In the genomic region with DNA sequence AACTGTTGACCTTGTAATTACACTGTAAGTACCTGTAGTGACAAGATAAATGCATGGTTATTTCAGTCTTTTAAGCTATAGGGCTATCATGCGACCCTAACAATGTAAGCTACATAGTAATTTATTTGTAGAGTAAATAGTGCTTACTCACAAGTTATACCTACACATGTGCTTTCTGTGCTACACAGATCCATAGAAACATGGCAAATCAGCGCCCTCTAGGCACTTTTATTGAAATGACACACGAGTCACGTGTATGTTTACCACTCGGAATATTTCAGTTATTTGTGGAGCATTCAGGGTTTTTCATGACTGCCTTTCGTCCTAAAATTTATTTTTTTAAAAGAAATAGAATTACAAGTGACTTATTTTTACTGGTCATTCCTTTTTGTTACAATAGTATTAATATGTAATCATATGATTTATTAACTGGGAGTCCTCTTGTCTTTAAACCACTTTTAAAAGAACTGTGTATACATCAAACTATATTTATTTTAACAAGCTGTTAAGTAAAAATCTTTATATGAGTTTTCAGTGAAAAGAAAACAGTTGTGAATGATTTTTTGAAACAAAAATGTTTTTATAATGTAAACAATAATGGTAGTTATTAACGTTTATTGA, we compare ENCODE assay signal across 8 cellular contexts.
DNase-seq lines count a peak whose midpoint lies in the region; ATAC-seq and TF ChIP-seq lines count a peak whose summit lies in the region.

No MANE protein-coding gene starts in this region.

- H3K4me1 Mint-ChIP-seq in activated CD4-positive, alpha-beta memory T cell treated with anti-CD3 and anti-CD28 coated beads for 36 hours (ENCODE audit: low read depth): no peaks in the 10 kb centered on the region
- no peaks in the 10 kb centered on the region for H3K4me1 Mint-ChIP-seq in activated CD4-positive, alpha-beta memory T cell treated with anti-CD3 and anti-CD28 coated beads, Interleukin-2, amount 10 ng/mL, durations not matched to agents 7 days and 5 days

- POLR2A ChIA-PET in activated CD4-positive, alpha-beta memory T cell treated with anti-CD3 and anti-CD28 coated beads for 36 hours (lab: Charles Lee): no interaction called here
- POLR2A ChIA-PET in activated CD4-positive, alpha-beta memory T cell treated with anti-CD3 and anti-CD28 coated beads, Interleukin-2, amount 10 ng/mL, durations not matched to agents 7 days and 5 days (lab: Charles Lee): no interaction called here

- H3K27me3 Mint-ChIP-seq in activated CD4-positive, alpha-beta memory T cell treated with anti-CD3 and anti-CD28 coated beads for 36 hours: no peaks in the 10 kb centered on the region
- no peaks in the 10 kb centered on the region for H3K27me3 Mint-ChIP-seq in activated CD4-positive, alpha-beta memory T cell treated with anti-CD3 and anti-CD28 coated beads, Interleukin-2, amount 10 ng/mL, durations not matched to agents 7 days and 5 days

- CTCF ChIA-PET in activated CD4-positive, alpha-beta memory T cell treated with anti-CD3 and anti-CD28 coated beads for 36 hours (lab: Charles Lee): no interaction called here
- CTCF ChIA-PET in activated CD4-positive, alpha-beta memory T cell treated with anti-CD3 and anti-CD28 coated beads, Interleukin-2, amount 10 ng/mL, durations not matched to agents 7 days and 5 days (lab: Charles Lee): no interaction called here

- H3K4me3 ChIP-seq in cardiac fibroblast (replicated peaks in 1 of 2; ENCODE audit: low read depth in 2 of 2, low read length in 2 of 2): no peak overlapping the region

- DNase-seq in activated CD4-positive, alpha-beta memory T cell treated with anti-CD3 and anti-CD28 coated beads for 36 hours: peak; percentile 9
- DNase-seq in activated CD4-positive, alpha-beta memory T cell treated with anti-CD3 and anti-CD28 coated beads, Interleukin-2, amount 10 ng/mL, durations not matched to agents 7 days and 5 days: no peak
- peak; percentile 10 for DNase-seq in NCI-H526 treated with DMSO at 0.1 percent for 48 hours (lab: John Stamatoyannopoulos, UW)
- DNase-seq in cardiac fibroblast (ENCODE audit: low read depth in 2 of 2): peak; percentile 37 to 63
- DNase-seq in medulla oblongata (ENCODE audit: extremely low spot score): peak; percentile 59
- DNase-seq in stimulated activated CD4-positive, alpha-beta T cell treated with anti-CD3 and anti-CD28 coated beads, Interleukin-4, amount 100 ng/mL, for 4 hours: no peak

- no peak overlapping the region for H3K27ac Mint-ChIP-seq in activated CD4-positive, alpha-beta memory T cell treated with anti-CD3 and anti-CD28 coated beads for 36 hours
- H3K27ac Mint-ChIP-seq in activated CD4-positive, alpha-beta memory T cell treated with anti-CD3 and anti-CD28 coated beads, Interleukin-2, amount 10 ng/mL, durations not matched to agents 7 days and 5 days: no peak overlapping the region

- H3K36me3 Mint-ChIP-seq in activated CD4-positive, alpha-beta memory T cell treated with anti-CD3 and anti-CD28 coated beads for 36 hours: no peaks in the 10 kb centered on the region
- no peaks in the 10 kb centered on the region for H3K36me3 Mint-ChIP-seq in activated CD4-positive, alpha-beta memory T cell treated with anti-CD3 and anti-CD28 coated beads, Interleukin-2, amount 10 ng/mL, durations not matched to agents 7 days and 5 days (ENCODE audit: low read depth)

- intact Hi-C loops in activated CD4-positive, alpha-beta memory T cell treated with anti-CD3 and anti-CD28 coated beads for 36 hours (cut with micrococcal nuclease): no loop called here

- TF ChIP-seq CTCF in cardiac fibroblast (IDR thresholded peaks at IDR 0.05; ENCODE audit: low read depth, low read length): no peak

- H3K4me3 Mint-ChIP-seq in activated CD4-positive, alpha-beta memory T cell treated with anti-CD3 and anti-CD28 coated beads for 36 hours: no peak overlapping the region
- H3K4me3 Mint-ChIP-seq in activated CD4-positive, alpha-beta memory T cell treated with anti-CD3 and anti-CD28 coated beads, Interleukin-2, amount 10 ng/mL, durations not matched to agents 7 days and 5 days: no peak overlapping the region

- ATAC-seq in HG02970 (IDR thresholded peaks at IDR 0.05; ENCODE audit: low FRiP score, unreplicated experiment) (peak; percentile 65), GM18520 (IDR thresholded peaks at IDR 0.05; ENCODE audit: unreplicated experiment) (no peak)

- no peaks in the 10 kb centered on the region for H3K9me3 Mint-ChIP-seq in activated CD4-positive, alpha-beta memory T cell treated with anti-CD3 and anti-CD28 coated beads for 36 hours
- peaks cover 2% of the 10 kb centered on the region for H3K9me3 Mint-ChIP-seq in activated CD4-positive, alpha-beta memory T cell treated with anti-CD3 and anti-CD28 coated beads, Interleukin-2, amount 10 ng/mL, durations not matched to agents 7 days and 5 days

Comparison
In these comparisons a context has a peak if more than half of its experiments do, and no peak if none do; other contexts are left out.
1. DNase-seq: peak in activated CD4-positive, alpha-beta memory T cell treated with anti-CD3 and anti-CD28 coated beads for 36 hours (single experiment), NCI-H526 treated with DMSO at 0.1 percent for 48 hours (single experiment), cardiac fibroblast (2 of 2) and medulla oblongata (single experiment); none in activated CD4-positive, alpha-beta memory T cell treated with anti-CD3 and anti-CD28 coated beads, Interleukin-2, amount 10 ng/mL, durations not matched to agents 7 days and 5 days (single experiment) and stimulated activated CD4-positive, alpha-beta T cell treated with anti-CD3 and anti-CD28 coated beads, Interleukin-4, amount 100 ng/mL, for 4 hours (0 of 2).